Comparison of ENCODE assay signal across 8 cellular contexts in the genomic region with DNA sequence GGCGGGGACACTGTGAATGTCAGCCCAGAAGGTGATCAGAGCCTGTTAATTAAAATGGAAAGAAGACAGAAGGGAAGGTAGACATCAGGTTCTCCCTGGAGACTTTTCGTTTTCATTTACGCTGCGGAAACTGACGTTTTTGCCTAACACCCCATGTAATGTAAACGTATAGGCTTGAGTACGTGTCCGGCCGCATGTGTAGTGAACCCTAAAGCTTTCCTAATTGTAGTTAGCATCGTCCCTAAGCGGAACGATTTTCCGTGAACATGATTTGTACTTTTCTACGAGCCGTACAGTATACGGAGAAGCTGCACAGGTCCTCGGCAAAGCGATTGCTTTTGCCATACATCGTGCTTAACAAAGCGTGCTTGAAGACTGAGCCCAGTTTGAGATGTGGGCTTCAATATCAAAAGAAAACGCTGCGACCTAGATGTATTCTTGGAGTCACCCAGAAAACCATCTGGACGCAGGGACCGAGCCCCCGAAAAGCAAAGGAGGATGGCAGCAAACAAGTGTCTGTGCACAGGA. TPM values are rescaled to one million over a fixed set of nuclear protein-coding genes. Genes with fewer than 3 reads are reported as not detected.
A peak's percentile ranks its signal among the peaks of the same experiment; 100 is the strongest.
DNase-seq lines count a peak whose midpoint lies in the region; ATAC-seq, FAIRE-seq and TF ChIP-seq lines count a peak whose summit lies in the region.

No MANE protein-coding gene starts in this region.

- no peak for TF ChIP-seq POLR2A in testis (IDR thresholded peaks at IDR 0.05)

- H3K27me3 Mint-ChIP-seq in activated CD4-positive, alpha-beta memory T cell treated with anti-CD3 and anti-CD28 coated beads, Interleukin-2, amount 10 ng/mL, durations not matched to agents 7 days and 5 days: peaks cover 2% of the 10 kb centered on the region
- peaks cover 7 to 24% (median 16%) of the 10 kb centered on the region in 3 donors for H3K27me3 Mint-ChIP-seq in immature natural killer cell (ENCODE audit: low read depth in 3 of 3)

- POLR2A ChIA-PET in activated CD4-positive, alpha-beta memory T cell treated with anti-CD3 and anti-CD28 coated beads, Interleukin-2, amount 10 ng/mL, durations not matched to agents 7 days and 5 days (lab: Charles Lee): interaction anchor here (1.1 to 1.6 kb wide), 3 partner anchors 66 to 450 kb away, joined by 3 to 5 read pairs (median 3); a partner anchor contains a TSS

- no peaks in the 10 kb centered on the region for H3K9me3 ChIP-seq in testis

- H3K36me3 ChIP-seq in testis (ENCODE audit: low read depth, missing control alignments): no peaks in the 10 kb centered on the region

- CTCF ChIA-PET in activated CD4-positive, alpha-beta memory T cell treated with anti-CD3 and anti-CD28 coated beads, Interleukin-2, amount 10 ng/mL, durations not matched to agents 7 days and 5 days (lab: Charles Lee): no interaction called here

- no peak for DNase-seq in activated CD4-positive, alpha-beta memory T cell treated with anti-CD3 and anti-CD28 coated beads, Interleukin-2, amount 10 ng/mL, durations not matched to agents 7 days and 5 days
- DNase-seq in immature natural killer cell (no peak), testis (no peak), NOMO-1 treated with DMSO at 0.1 percent for 48 hours (lab: John Stamatoyannopoulos, UW; ENCODE audit: unreplicated experiment) (no peak), RCC 7860 (ENCODE audit: low spot score) (no peak)
- no peak for DNase-seq in stimulated activated naive CD4-positive, alpha-beta T cell (lab: John Stamatoyannopoulos, UW)

- no peaks in the 10 kb centered on the region for H3K9me3 Mint-ChIP-seq in activated CD4-positive, alpha-beta memory T cell treated with anti-CD3 and anti-CD28 coated beads, Interleukin-2, amount 10 ng/mL, durations not matched to agents 7 days and 5 days
- H3K9me3 Mint-ChIP-seq in immature natural killer cell: peaks cover 0 to 2% (median 0%) of the 10 kb centered on the region in 6 donors

- peaks cover 53% of the 10 kb centered on the region for H3K4me1 Mint-ChIP-seq in activated CD4-positive, alpha-beta memory T cell treated with anti-CD3 and anti-CD28 coated beads, Interleukin-2, amount 10 ng/mL, durations not matched to agents 7 days and 5 days
- peaks cover 30 to 42% of the 10 kb centered on the region in 2 donors for H3K4me1 Mint-ChIP-seq in immature natural killer cell

- H3K4me3 ChIP-seq in testis: peak overlapping the region; percentile 84 to 90

- H3K27me3 ChIP-seq in testis: no peaks in the 10 kb centered on the region

- H3K27ac ChIP-seq in testis: peak overlapping the region in 1 of 2 donors; percentile 93

- no peak for TF ChIP-seq CTCF in testis (IDR thresholded peaks at IDR 0.05)

- peak; percentile 4 for ATAC-seq in GM18873 (IDR thresholded peaks at IDR 0.05; ENCODE audit: low FRiP score, unreplicated experiment)
- ATAC-seq in HG02870 (IDR thresholded peaks at IDR 0.05; ENCODE audit: unreplicated experiment): peak; percentile 4

- FAIRE-seq in RCC 7860 (lab: Jason Lieb, UNC): no peak

- H3K27ac Mint-ChIP-seq in activated CD4-positive, alpha-beta memory T cell treated with anti-CD3 and anti-CD28 coated beads, Interleukin-2, amount 10 ng/mL, durations not matched to agents 7 days and 5 days: peak overlapping the region; percentile 98
- H3K27ac Mint-ChIP-seq in immature natural killer cell: peak overlapping the region; percentile 99 to 100 (median 100)

- peak overlapping the region; percentile 90 for H3K4me3 Mint-ChIP-seq in activated CD4-positive, alpha-beta memory T cell treated with anti-CD3 and anti-CD28 coated beads, Interleukin-2, amount 10 ng/mL, durations not matched to agents 7 days and 5 days
- peak overlapping the region; percentile 98 to 100 (median 99) for H3K4me3 Mint-ChIP-seq in immature natural killer cell

- intact Hi-C loops in testis (cut with DNase I; ENCODE audit: low total_unique reads): no loop called here

- H3K36me3 Mint-ChIP-seq in activated CD4-positive, alpha-beta memory T cell treated with anti-CD3 and anti-CD28 coated beads, Interleukin-2, amount 10 ng/mL, durations not matched to agents 7 days and 5 days (ENCODE audit: low read depth): peaks cover 4% of the 10 kb centered on the region
- H3K36me3 Mint-ChIP-seq in immature natural killer cell: peaks cover 0 to 3% (median 0%) of the 10 kb centered on the region in 3 donors

- H3K4me1 ChIP-seq in testis: peaks cover 10% of the 10 kb centered on the region

- 0 to 1% methylated on average over 25 of the region's 25 CpGs for WGBS in testis, 2 donors

RNA-seq across cellular contexts. Expression of a gene that starts 0.3 kb away (rescaled TPM):
- 10 to 100 TPM; 18.4 to 18.7 TPM for total RNA-seq in activated CD4-positive, alpha-beta memory T cell treated with anti-CD3 and anti-CD28 coated beads, Interleukin-2, amount 10 ng/mL, durations not matched to agents 7 days and 5 days
- polyA plus RNA-seq in immature natural killer cell (10 to 100 TPM; 11.6 to 28.3 (median 12.3) TPM), testis (ENCODE audit: insufficient read depth, low read depth, low replicate concordance) (27.8 TPM)
- 10 to 100 TPM; 33.0 to 34.3 TPM for total RNA-seq in testis

RNA-seq across cellular contexts. Expression of a gene that starts 1.0 kb away (rescaled TPM):
- total RNA-seq in activated CD4-positive, alpha-beta memory T cell treated with anti-CD3 and anti-CD28 coated beads, Interleukin-2, amount 10 ng/mL, durations not matched to agents 7 days and 5 days: 1 to 10 TPM in 1 of 2 experiments, under 1 TPM in 1; 0.60 to 1.1 TPM
- polyA plus RNA-seq in immature natural killer cell (1 to 10 TPM in 1 of 3 donors, under 1 TPM in 1, not detected in 1; 0.44 to 2.0 TPM), testis (ENCODE audit: insufficient read depth, low read depth, low replicate concordance) (46.0 TPM)
- 10 to 100 TPM; 20.8 to 39.1 TPM for total RNA-seq in testis

Comparison
In these comparisons a context has a peak if more than half of its experiments do, and no peak if none do; other contexts are left out.
1. RNA of a gene that starts 1.0 kb away (total RNA-seq): 20.8 to 39.1 TPM in testis; 0.60 to 1.1 TPM in activated CD4-positive, alpha-beta memory T cell treated with anti-CD3 and anti-CD28 coated beads, Interleukin-2, amount 10 ng/mL, durations not matched to agents 7 days and 5 days; every median in the first group is over 10 times any median in the second.